2 cellular contexts compared by ENCODE assay signal in the genomic region with DNA sequence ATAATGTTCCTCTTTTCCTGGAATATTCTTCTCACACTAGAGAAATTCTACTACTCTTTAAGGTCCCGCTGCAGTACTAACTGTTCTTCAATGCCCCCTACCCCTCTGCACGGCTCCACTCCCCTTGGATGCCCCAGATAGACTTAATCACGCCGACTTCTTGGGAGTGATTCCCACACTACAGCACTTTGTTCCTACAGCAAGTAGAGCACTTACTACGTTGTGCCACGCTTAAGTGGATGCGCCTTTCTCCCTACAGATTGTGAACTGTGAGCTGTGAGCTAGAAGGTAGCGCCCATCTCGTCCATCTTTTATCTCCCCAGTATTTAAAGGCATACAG.
TF ChIP-seq lines count a peak whose summit lies in the region.

No MANE protein-coding gene starts in this region.

TF ChIP-seq in SK-N-SH, 30 proteins besides CTCF, POLR2A, EP300 and RAD21:
- TF ChIP-seq, protein P1, sequence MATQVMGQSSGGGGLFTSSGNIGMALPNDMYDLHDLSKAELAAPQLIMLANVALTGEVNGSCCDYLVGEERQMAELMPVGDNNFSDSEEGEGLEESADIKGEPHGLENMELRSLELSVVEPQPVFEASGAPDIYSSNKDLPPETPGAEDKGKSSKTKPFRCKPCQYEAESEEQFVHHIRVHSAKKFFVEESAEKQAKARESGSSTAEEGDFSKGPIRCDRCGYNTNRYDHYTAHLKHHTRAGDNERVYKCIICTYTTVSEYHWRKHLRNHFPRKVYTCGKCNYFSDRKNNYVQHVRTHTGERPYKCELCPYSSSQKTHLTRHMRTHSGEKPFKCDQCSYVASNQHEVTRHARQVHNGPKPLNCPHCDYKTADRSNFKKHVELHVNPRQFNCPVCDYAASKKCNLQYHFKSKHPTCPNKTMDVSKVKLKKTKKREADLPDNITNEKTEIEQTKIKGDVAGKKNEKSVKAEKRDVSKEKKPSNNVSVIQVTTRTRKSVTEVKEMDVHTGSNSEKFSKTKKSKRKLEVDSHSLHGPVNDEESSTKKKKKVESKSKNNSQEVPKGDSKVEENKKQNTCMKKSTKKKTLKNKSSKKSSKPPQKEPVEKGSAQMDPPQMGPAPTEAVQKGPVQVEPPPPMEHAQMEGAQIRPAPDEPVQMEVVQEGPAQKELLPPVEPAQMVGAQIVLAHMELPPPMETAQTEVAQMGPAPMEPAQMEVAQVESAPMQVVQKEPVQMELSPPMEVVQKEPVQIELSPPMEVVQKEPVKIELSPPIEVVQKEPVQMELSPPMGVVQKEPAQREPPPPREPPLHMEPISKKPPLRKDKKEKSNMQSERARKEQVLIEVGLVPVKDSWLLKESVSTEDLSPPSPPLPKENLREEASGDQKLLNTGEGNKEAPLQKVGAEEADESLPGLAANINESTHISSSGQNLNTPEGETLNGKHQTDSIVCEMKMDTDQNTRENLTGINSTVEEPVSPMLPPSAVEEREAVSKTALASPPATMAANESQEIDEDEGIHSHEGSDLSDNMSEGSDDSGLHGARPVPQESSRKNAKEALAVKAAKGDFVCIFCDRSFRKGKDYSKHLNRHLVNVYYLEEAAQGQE (IDR thresholded peaks at IDR 0.05; ENCODE audit: low read depth, low read length) = no peak
- TF ChIP-seq, protein P2, sequence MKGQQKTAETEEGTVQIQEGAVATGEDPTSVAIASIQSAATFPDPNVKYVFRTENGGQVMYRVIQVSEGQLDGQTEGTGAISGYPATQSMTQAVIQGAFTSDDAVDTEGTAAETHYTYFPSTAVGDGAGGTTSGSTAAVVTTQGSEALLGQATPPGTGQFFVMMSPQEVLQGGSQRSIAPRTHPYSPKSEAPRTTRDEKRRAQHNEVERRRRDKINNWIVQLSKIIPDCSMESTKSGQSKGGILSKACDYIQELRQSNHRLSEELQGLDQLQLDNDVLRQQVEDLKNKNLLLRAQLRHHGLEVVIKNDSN (IDR thresholded peaks at IDR 0.05; ENCODE audit: borderline replicate concordance, low read depth) = no peak
- TF ChIP-seq SMC3 (IDR thresholded peaks at IDR 0.05; ENCODE audit: low read depth, low read length) (no peak), SIN3A (IDR thresholded peaks at IDR 0.05; ENCODE audit: borderline replicate concordance, low read depth, low read length) (no peak), MEF2A (IDR thresholded peaks at IDR 0.05; ENCODE audit: borderline replicate concordance, low read depth) (no peak), FOXM1 (IDR thresholded peaks at IDR 0.05; ENCODE audit: low read depth) (no peak), FOSL2 (IDR thresholded peaks at IDR 0.05; ENCODE audit: borderline replicate concordance, low read depth) (no peak), POLR2AphosphoS5 (IDR thresholded peaks at IDR 0.05; ENCODE audit: low read depth, low read length) (no peak), ELF1 (IDR thresholded peaks at IDR 0.05) (no peak), JUND (IDR thresholded peaks at IDR 0.05) (no peak), FOXJ3 (CRISPR knock-in tag; IDR thresholded peaks at IDR 0.05) (no peak), CHD2 (IDR thresholded peaks at IDR 0.05; ENCODE audit: low read length, partially characterized antibody) (no peak), TEAD4 (IDR thresholded peaks at IDR 0.05; ENCODE audit: borderline replicate concordance, insufficient read depth) (no peak), MXI1 (IDR thresholded peaks at IDR 0.05; ENCODE audit: low read depth, low read length) (no peak)
- TF ChIP-seq, protein P3, sequence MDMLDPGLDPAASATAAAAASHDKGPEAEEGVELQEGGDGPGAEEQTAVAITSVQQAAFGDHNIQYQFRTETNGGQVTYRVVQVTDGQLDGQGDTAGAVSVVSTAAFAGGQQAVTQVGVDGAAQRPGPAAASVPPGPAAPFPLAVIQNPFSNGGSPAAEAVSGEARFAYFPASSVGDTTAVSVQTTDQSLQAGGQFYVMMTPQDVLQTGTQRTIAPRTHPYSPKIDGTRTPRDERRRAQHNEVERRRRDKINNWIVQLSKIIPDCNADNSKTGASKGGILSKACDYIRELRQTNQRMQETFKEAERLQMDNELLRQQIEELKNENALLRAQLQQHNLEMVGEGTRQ (IDR thresholded peaks at IDR 0.05; ENCODE audit: borderline replicate concordance, low read depth, low read length) = no peak
- TF ChIP-seq, protein P4, sequence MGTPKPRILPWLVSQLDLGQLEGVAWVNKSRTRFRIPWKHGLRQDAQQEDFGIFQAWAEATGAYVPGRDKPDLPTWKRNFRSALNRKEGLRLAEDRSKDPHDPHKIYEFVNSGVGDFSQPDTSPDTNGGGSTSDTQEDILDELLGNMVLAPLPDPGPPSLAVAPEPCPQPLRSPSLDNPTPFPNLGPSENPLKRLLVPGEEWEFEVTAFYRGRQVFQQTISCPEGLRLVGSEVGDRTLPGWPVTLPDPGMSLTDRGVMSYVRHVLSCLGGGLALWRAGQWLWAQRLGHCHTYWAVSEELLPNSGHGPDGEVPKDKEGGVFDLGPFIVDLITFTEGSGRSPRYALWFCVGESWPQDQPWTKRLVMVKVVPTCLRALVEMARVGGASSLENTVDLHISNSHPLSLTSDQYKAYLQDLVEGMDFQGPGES (IDR thresholded peaks at IDR 0.05; ENCODE audit: low read depth, low read length) = no peak
- TF ChIP-seq, protein P5, sequence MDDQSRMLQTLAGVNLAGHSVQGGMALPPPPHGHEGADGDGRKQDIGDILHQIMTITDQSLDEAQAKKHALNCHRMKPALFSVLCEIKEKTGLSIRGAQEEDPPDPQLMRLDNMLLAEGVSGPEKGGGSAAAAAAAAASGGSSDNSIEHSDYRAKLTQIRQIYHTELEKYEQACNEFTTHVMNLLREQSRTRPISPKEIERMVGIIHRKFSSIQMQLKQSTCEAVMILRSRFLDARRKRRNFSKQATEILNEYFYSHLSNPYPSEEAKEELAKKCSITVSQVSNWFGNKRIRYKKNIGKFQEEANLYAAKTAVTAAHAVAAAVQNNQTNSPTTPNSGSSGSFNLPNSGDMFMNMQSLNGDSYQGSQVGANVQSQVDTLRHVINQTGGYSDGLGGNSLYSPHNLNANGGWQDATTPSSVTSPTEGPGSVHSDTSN (IDR thresholded peaks at IDR 0.05) = no peak

TF ChIP-seq in SK-N-SH treated with all-trans-retinoic acid at 6 μM for 48 hours, 23 proteins besides CTCF, POLR2A, EP300 and RAD21 (continued from another document):
- TF ChIP-seq, protein P6, sequence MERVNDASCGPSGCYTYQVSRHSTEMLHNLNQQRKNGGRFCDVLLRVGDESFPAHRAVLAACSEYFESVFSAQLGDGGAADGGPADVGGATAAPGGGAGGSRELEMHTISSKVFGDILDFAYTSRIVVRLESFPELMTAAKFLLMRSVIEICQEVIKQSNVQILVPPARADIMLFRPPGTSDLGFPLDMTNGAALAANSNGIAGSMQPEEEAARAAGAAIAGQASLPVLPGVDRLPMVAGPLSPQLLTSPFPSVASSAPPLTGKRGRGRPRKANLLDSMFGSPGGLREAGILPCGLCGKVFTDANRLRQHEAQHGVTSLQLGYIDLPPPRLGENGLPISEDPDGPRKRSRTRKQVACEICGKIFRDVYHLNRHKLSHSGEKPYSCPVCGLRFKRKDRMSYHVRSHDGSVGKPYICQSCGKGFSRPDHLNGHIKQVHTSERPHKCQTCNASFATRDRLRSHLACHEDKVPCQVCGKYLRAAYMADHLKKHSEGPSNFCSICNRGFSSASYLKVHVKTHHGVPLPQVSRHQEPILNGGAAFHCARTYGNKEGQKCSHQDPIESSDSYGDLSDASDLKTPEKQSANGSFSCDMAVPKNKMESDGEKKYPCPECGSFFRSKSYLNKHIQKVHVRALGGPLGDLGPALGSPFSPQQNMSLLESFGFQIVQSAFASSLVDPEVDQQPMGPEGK (CRISPR knock-in tag; IDR thresholded peaks at IDR 0.05; ENCODE audit: borderline replicate concordance) = no peak
